15 cellular contexts compared by ENCODE assay signal in the genomic region with DNA sequence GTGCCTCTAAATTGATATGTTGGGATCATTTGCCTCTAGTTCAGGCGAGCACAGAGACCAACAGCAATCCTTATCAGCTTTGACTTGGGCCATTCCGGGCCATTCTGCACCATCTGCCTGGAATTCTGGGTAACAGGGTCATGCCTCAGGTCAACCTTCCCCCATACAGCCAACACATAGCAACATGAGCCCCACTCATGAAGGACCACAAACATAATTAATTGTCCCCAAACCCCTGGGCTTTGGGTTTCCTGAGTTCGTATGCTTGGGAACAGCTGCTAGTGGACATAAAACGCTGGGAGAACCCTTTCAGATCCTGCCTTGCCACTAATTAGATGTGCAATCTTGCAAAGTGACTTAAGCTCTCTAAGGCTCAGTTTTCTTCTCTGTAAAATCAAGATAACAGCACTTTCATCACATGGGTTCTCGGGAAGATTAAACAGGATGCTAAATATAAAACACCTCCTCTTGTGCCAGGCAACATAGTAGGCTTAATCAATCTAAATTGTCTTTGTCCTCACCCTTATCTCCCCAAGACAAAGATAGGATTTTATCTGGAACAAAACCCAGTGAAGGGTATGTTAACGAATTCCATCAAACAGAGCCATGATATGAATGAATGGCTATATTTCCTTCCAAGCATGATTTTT.
DNase-seq lines count a peak whose midpoint lies in the region; ATAC-seq and TF ChIP-seq lines count a peak whose summit lies in the region.
"Had no signal": no experiment of that assay in that cellular context is flagged by ENCODE, and none has a peak within 500 bp of the region (broad histone marks: within the 10 kb centered on the region; RNA-seq: fewer than 3 reads in every experiment).

No MANE protein-coding gene starts in this region.

- TF ChIP-seq POLR2A in lower leg skin (IDR thresholded peaks at IDR 0.05) (no peak), gastrocnemius medialis (IDR thresholded peaks at IDR 0.05) (no peak)

- no peaks in the 10 kb centered on the region for H4K20me1 ChIP-seq in BLaER1

- no peaks in the 10 kb centered on the region for H3K36me3 ChIP-seq in BLaER1
- H3K36me3 ChIP-seq in HEK293 (ENCODE audit: control insufficient read depth in 2 of 2, insufficient read depth in 1 of 2, low read length in 2 of 2) = no peaks in the 10 kb centered on the region
- no peaks in the 10 kb centered on the region for H3K36me3 ChIP-seq in gastrocnemius medialis
- H3K36me3 ChIP-seq: Peyer's patch, SJSA1 had no signal

- POLR2A ChIA-PET in HEK293 (lab: Yijun Ruan, JAX) = no interaction called here

- no peaks in the 10 kb centered on the region for H3K9me3 ChIP-seq in BLaER1
- no peaks in the 10 kb centered on the region for H3K9me3 ChIP-seq in HEK293 (ENCODE audit: control insufficient read depth, insufficient read depth, low read depth, low read length)
- H3K9me3 ChIP-seq in gastrocnemius medialis = no peaks in the 10 kb centered on the region
- H3K9me3 ChIP-seq: A549, Peyer's patch had no signal

- H3K9me3 Mint-ChIP-seq in glutamatergic neuron (ENCODE audit: unreplicated experiment) (peaks cover 7% of the 10 kb centered on the region), CD14-positive monocyte (no peaks in the 10 kb centered on the region)
- H3K9me3 Mint-ChIP-seq: CD8-positive, alpha-beta memory T cell had no signal

- peak overlapping the region; percentile 59 for H3K4me2 ChIP-seq in BLaER1
- H3K4me2 ChIP-seq: A549, KMS-11 had no signal

- 75 to 86% methylated on average over 6 of the region's 6 CpGs for WGBS in lower leg skin, 2 donors

- H3K27ac Mint-ChIP-seq in glutamatergic neuron (ENCODE audit: unreplicated experiment) (peak overlapping the region; percentile 23), CD14-positive monocyte (no peak overlapping the region)
- H3K27ac Mint-ChIP-seq: CD8-positive, alpha-beta memory T cell had no signal

- CTCF ChIA-PET in HEK293 (lab: Yijun Ruan, JAX) = interaction anchor here (0.6 to 1.0 kb wide), 3 partner anchors 9 to 656 kb away, joined by 3 to 4 read pairs (median 3); no protein-coding TSS in a partner anchor

- H3K4me3 ChIP-seq in BLaER1 = no peak overlapping the region
- no peak overlapping the region for H3K4me3 ChIP-seq in HEK293 (ENCODE audit: low read depth, low read length)
- H3K4me3 ChIP-seq in lower leg skin (ENCODE audit: low read depth, poor library complexity, severe bottlenecking) = no peak overlapping the region
- no peak overlapping the region for H3K4me3 ChIP-seq in gastrocnemius medialis
- H3K4me3 ChIP-seq: A549, Peyer's patch, SJSA1 had no signal

- H3K4me1 ChIP-seq in BLaER1 (peaks cover 49% of the 10 kb centered on the region), HEK293 (ENCODE audit: control insufficient read depth, insufficient read depth, low read length) (peaks cover 13% of the 10 kb centered on the region), gastrocnemius medialis (peaks cover 26 to 37% of the 10 kb centered on the region in 2 donors)
- H3K4me1 ChIP-seq: Peyer's patch, SJSA1 had no signal

- H3K9ac ChIP-seq in BLaER1 = no peak overlapping the region
- H3K9ac ChIP-seq: KMS-11 had no signal

- TF ChIP-seq CTCF in HEK293 (tag by site-specific recombination; IDR thresholded peaks at IDR 0.05) = no peak
- TF ChIP-seq CTCF in glutamatergic neuron (IDR thresholded peaks at IDR 0.05; ENCODE audit: partially characterized antibody, unreplicated experiment) = no peak
- TF ChIP-seq CTCF in CD14-positive monocyte (IDR thresholded peaks at IDR 0.05) = no peak
- no peak for TF ChIP-seq CTCF in lower leg skin (IDR thresholded peaks at IDR 0.05)
- no peak for TF ChIP-seq CTCF in gastrocnemius medialis (IDR thresholded peaks at IDR 0.05 in 4 of 5, conservative IDR thresholded peaks at IDR 0.05 in 1 of 5)

- H3K27me3 Mint-ChIP-seq in glutamatergic neuron (ENCODE audit: unreplicated experiment) = peaks cover 9% of the 10 kb centered on the region
- H3K27me3 Mint-ChIP-seq in CD14-positive monocyte (ENCODE audit: low read depth in 3 of 3) = peaks cover 0 to 3% (median 3%) of the 10 kb centered on the region in 3 donors

- in situ Hi-C loops in gastrocnemius medialis (cut with MboI; ENCODE audit: low sequenced_read_pairs in 4 of 4) = no loop called here

- H3K27me3 ChIP-seq in BLaER1 = no peaks in the 10 kb centered on the region
- no peaks in the 10 kb centered on the region for H3K27me3 ChIP-seq in gastrocnemius medialis
- H3K27me3 ChIP-seq: Peyer's patch, SJSA1 had no signal

- intact Hi-C loops in CD14-positive monocyte (cut with micrococcal nuclease) = no loop called here
- intact Hi-C loops in lower leg skin (cut with DNase I; ENCODE audit: low total_unique reads) = no loop called here
- intact Hi-C loops in gastrocnemius medialis (cut with DNase I; ENCODE audit: low total_unique reads) = loop anchor here (5.0 to 10.0 kb wide), 2 partner anchors 102 to 701 kb away; a partner anchor contains a TSS

- peak; percentile 82 for DNase-seq in NCI-H82 treated with DMSO at 0.1 percent for 48 hours (lab: John Stamatoyannopoulos, UW; ENCODE audit: unreplicated experiment)
- DNase-seq in glutamatergic neuron = no peak
- DNase-seq in CD14-positive monocyte (ENCODE audit: low spot score) = no peak
- DNase-seq in lower leg skin (ENCODE audit: low spot score in 2 of 2) = no peak
- no peak for DNase-seq in gastrocnemius medialis
- DNase-seq: CD8-positive, alpha-beta memory T cell; H7; NCI-H1417 treated with DMSO at 0.1 percent for 48 hours; NCI-H2227 treated with DMSO at 0.1 percent for 48 hours; Peyer's patch had no signal

- H3K27ac ChIP-seq in BLaER1 (no peak overlapping the region), HEK293 (ENCODE audit: extremely low read depth, low read depth, low read length) (peak overlapping the region; percentile 19; the same call in 1 of the 2 replicates), gastrocnemius medialis (no peak overlapping the region)
- H3K27ac ChIP-seq: A549, KMS-11, Peyer's patch, SJSA1 had no signal

- H3K4me3 Mint-ChIP-seq in glutamatergic neuron (ENCODE audit: unreplicated experiment) (no peak overlapping the region), CD14-positive monocyte (no peak overlapping the region)
- H3K4me3 Mint-ChIP-seq: CD8-positive, alpha-beta memory T cell had no signal

- H3K4me1 Mint-ChIP-seq in glutamatergic neuron (ENCODE audit: low read depth, unreplicated experiment) (peaks cover 47% of the 10 kb centered on the region), CD14-positive monocyte (no peaks in the 10 kb centered on the region)

- ATAC-seq in gastrocnemius medialis = no peak
- ATAC-seq: A549 had no signal

- H3K36me3 Mint-ChIP-seq in glutamatergic neuron (ENCODE audit: unreplicated experiment) (no peaks in the 10 kb centered on the region), CD14-positive monocyte (no peaks in the 10 kb centered on the region)
- H3K36me3 Mint-ChIP-seq: CD8-positive, alpha-beta memory T cell had no signal

TF ChIP-seq in HEK293, 187 proteins besides CTCF, POLR2A, EP300 and RAD21:
- TF ChIP-seq, protein P1, sequence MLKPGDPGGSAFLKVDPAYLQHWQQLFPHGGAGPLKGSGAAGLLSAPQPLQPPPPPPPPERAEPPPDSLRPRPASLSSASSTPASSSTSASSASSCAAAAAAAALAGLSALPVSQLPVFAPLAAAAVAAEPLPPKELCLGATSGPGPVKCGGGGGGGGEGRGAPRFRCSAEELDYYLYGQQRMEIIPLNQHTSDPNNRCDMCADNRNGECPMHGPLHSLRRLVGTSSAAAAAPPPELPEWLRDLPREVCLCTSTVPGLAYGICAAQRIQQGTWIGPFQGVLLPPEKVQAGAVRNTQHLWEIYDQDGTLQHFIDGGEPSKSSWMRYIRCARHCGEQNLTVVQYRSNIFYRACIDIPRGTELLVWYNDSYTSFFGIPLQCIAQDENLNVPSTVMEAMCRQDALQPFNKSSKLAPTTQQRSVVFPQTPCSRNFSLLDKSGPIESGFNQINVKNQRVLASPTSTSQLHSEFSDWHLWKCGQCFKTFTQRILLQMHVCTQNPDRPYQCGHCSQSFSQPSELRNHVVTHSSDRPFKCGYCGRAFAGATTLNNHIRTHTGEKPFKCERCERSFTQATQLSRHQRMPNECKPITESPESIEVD (tag by site-specific recombination; IDR thresholded peaks at IDR 0.05) = 0 out of 2 replicates have a peak, but pooled peaks have one; percentile 18
- peak; percentile 32; the same call in 1 of the 2 replicates for TF ChIP-seq TCF7L2 (IDR thresholded peaks at IDR 0.05; ENCODE audit: borderline replicate concordance, low read depth, low read length)
- TF ChIP-seq OSR2 (tag by site-specific recombination; IDR thresholded peaks at IDR 0.05) = no peak
TF ChIP-seq in HEK293: peak in this region for 2.
